1 cellular context compared by ENCODE assay signal in genomic region chr12:79482921-79483320, GRCh38.
TF ChIP-seq lines count a peak whose summit lies in the region.

No MANE protein-coding gene starts in this region.

TF ChIP-seq in GM23338, 12 proteins besides CTCF, POLR2A, EP300 and RAD21 (continued from another document):
- TF ChIP-seq ZNF462 (CRISPR knock-in tag; IDR thresholded peaks at IDR 0.05) (no peak), ZNF331 (CRISPR knock-in tag; IDR thresholded peaks at IDR 0.05; ENCODE audit: low read depth) (no peak), REST (IDR thresholded peaks at IDR 0.05; ENCODE audit: unreplicated experiment) (no peak), STAT1 (IDR thresholded peaks at IDR 0.05; ENCODE audit: unreplicated experiment) (no peak), CREB1 (CRISPR knock-in tag; IDR thresholded peaks at IDR 0.05; ENCODE audit: low read depth) (no peak)
